Comparison of ENCODE assay signal across 1 cellular context in the genomic region with DNA sequence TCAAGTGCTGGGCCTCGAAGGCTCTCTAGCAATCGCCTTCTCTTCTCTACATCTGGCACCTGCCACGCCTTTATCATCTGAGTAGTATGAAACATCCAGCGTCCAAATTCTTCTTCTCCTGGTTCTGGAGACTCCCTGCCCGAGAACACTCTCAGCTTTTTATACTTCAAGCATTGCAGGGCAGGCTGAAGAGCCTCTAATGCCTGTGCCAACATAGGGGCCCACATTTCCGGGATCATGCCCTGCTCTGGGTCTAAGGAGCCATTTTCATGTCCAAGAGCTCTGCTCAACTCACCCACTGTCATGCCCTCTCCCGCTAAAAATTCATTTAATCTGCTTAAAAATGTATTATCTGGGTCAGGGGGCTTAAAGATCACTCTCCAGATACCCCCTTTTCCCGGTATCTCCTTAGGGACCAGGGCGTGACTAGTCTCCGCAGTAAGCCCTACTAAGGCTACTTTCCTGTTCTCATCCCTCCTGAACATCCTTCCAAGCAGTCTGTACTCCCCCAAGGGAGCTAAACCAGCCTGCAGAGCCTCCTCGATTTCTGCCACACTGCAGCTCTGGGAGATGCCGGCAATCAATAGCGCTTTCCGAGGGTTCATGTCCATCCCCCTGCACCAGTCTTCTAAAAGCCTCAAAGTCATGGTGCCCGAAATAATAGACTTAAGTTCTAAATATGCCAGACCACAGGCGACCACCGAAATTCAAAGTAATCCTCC.
TF ChIP-seq lines count a peak whose summit lies in the region.

No MANE protein-coding gene starts in this region.

TF ChIP-seq in H1, 55 proteins besides CTCF, POLR2A, EP300 and RAD21:
- TF ChIP-seq MAX (IDR thresholded peaks at IDR 0.05): no peak
- no peak for TF ChIP-seq CEBPB (IDR thresholded peaks at IDR 0.05; ENCODE audit: low read depth, low read length)
- TF ChIP-seq TBP (IDR thresholded peaks at IDR 0.05; ENCODE audit: low read depth, low read length): no peak
- no peak for TF ChIP-seq PHF8 (conservative IDR thresholded peaks at IDR 0.05; ENCODE audit: low read depth, low read length)
- TF ChIP-seq CTBP2 (IDR thresholded peaks at IDR 0.05; ENCODE audit: borderline replicate concordance, insufficient read depth, insufficient read length, low read length): no peak
- no peak for TF ChIP-seq POLR2AphosphoS5 (IDR thresholded peaks at IDR 0.05; ENCODE audit: low read depth, low read length)
- TF ChIP-seq SP1 (IDR thresholded peaks at IDR 0.05; ENCODE audit: low read depth, low read length): no peak
- TF ChIP-seq SIX5 (IDR thresholded peaks at IDR 0.05; ENCODE audit: low read depth, low read length): no peak
- no peak for TF ChIP-seq KDM1A (IDR thresholded peaks at IDR 0.05; ENCODE audit: borderline replicate concordance, low read length)
- no peak for TF ChIP-seq RNF2 (IDR thresholded peaks at IDR 0.05; ENCODE audit: borderline replicate concordance, low read depth, low read length, missing control alignments, poor library complexity, severe bottlenecking)
- no peak for TF ChIP-seq RXRA (IDR thresholded peaks at IDR 0.05; ENCODE audit: insufficient read depth, low read depth, low read length)
- TF ChIP-seq, protein P1, sequence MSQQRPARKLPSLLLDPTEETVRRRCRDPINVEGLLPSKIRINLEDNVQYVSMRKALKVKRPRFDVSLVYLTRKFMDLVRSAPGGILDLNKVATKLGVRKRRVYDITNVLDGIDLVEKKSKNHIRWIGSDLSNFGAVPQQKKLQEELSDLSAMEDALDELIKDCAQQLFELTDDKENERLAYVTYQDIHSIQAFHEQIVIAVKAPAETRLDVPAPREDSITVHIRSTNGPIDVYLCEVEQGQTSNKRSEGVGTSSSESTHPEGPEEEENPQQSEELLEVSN (IDR thresholded peaks at IDR 0.05): no peak
- no peak for TF ChIP-seq MAFK (IDR thresholded peaks at IDR 0.05; ENCODE audit: low read depth, low read length)
- no peak for TF ChIP-seq CHD7 (IDR thresholded peaks at IDR 0.05; ENCODE audit: insufficient replicate concordance, low read length)
- no peak for TF ChIP-seq EGR1 (IDR thresholded peaks at IDR 0.05; ENCODE audit: borderline replicate concordance, low read depth, low read length)
- TF ChIP-seq HDAC2 (IDR thresholded peaks at IDR 0.05; ENCODE audit: borderline replicate concordance in 1 of 2, low read depth in 2 of 2, low read length in 2 of 2): no peak
